In the genomic region with DNA sequence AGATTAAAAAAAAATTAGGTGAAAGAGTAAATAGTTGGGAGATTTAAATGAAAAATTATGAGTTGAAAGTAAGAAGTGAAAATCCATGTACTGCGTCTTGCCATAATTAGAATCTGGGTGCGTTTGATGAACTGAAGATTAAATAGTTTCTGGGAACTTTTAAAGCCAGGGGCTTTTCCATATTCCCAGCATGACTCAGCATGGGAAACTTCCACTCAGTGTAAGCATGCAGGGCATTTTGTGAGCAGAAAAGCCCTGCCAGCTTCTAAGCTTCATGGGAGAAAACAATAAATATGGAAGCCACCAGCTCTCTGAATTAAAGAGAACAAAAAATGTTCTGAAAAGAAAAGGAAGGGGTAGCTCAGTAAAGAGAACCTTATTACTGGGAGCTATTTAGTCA, we compare ENCODE assay signal across 12 cellular contexts.
A peak's percentile ranks its signal among the peaks of the same experiment; 100 is the strongest.
DNase-seq lines count a peak whose midpoint lies in the region; ATAC-seq and TF ChIP-seq lines count a peak whose summit lies in the region.
"Had no signal": no experiment of that assay in that cellular context is flagged by ENCODE, and none has a peak within 500 bp of the region (broad histone marks: within the 10 kb centered on the region; RNA-seq: fewer than 3 reads in every experiment).

No MANE protein-coding gene starts in this region.

- ATAC-seq in WTC11: no peak
- no peak for ATAC-seq in GM19463 (IDR thresholded peaks at IDR 0.05; ENCODE audit: unreplicated experiment)
- no peak for ATAC-seq in activated CD8-positive, alpha-beta T cell treated with anti-CD3 and anti-CD28 coated beads, Interleukin-2, amount 10 ng/mL, durations not matched to agents 7 days and 5 days
- ATAC-seq: activated CD4-positive, alpha-beta T cell treated with anti-CD3 and anti-CD28 coated beads for 36 hours; right lobe of liver had no signal

- H3K9me3 Mint-ChIP-seq in WTC11: peaks cover 21% of the 10 kb centered on the region
- no peaks in the 10 kb centered on the region for H3K9me3 Mint-ChIP-seq in activated CD8-positive, alpha-beta T cell treated with anti-CD3 and anti-CD28 coated beads, Interleukin-2, amount 10 ng/mL, durations not matched to agents 7 days and 5 days (ENCODE audit: insufficient read depth)
- H3K9me3 Mint-ChIP-seq: stimulated activated naive CD8-positive, alpha-beta T cell treated with anti-CD3 and anti-CD28 coated beads, Interleukin-15, Interleukin-2, amounts not matched to agents 100 ng/mL and 50 ng/mL, for 24 hours had no signal

- TF ChIP-seq CTCF in WTC11 (IDR thresholded peaks at IDR 0.05): no peak

- CTCF ChIA-PET in WTC11 (lab: Charles Lee): no interaction called here
- CTCF ChIA-PET in activated CD8-positive, alpha-beta T cell treated with anti-CD3 and anti-CD28 coated beads, Interleukin-2, amount 10 ng/mL, durations not matched to agents 7 days and 5 days (lab: Charles Lee): no interaction called here

- DNase-seq in Daoy (ENCODE audit: low read depth): peak; percentile 56
- no peak for DNase-seq in WTC11 (ENCODE audit: low spot score)
- DNase-seq in glomerular endothelial cell (ENCODE audit: extremely low read depth, low read depth, low spot score): peak; percentile 48
- peak; percentile 22 for DNase-seq in pulmonary artery endothelial cell (ENCODE audit: low read depth, low spot score)
- no peak for DNase-seq in mucosa of gallbladder (ENCODE audit: low spot score)
- DNase-seq in NCI-H524 (lab: John Stamatoyannopoulos, UW): no peak
- no peak for DNase-seq in activated CD8-positive, alpha-beta T cell treated with anti-CD3 and anti-CD28 coated beads, Interleukin-2, amount 10 ng/mL, durations not matched to agents 7 days and 5 days
- DNase-seq: activated CD4-positive, alpha-beta T cell treated with anti-CD3 and anti-CD28 coated beads for 36 hours; KBM-7; right lobe of liver had no signal

- H3K36me3 Mint-ChIP-seq in WTC11: peaks cover 13% of the 10 kb centered on the region
- H3K36me3 Mint-ChIP-seq in activated CD8-positive, alpha-beta T cell treated with anti-CD3 and anti-CD28 coated beads, Interleukin-2, amount 10 ng/mL, durations not matched to agents 7 days and 5 days (ENCODE audit: low read depth): no peaks in the 10 kb centered on the region

- H3K4me1 Mint-ChIP-seq in WTC11: peaks cover 14% of the 10 kb centered on the region
- H3K4me1 Mint-ChIP-seq in activated CD8-positive, alpha-beta T cell treated with anti-CD3 and anti-CD28 coated beads, Interleukin-2, amount 10 ng/mL, durations not matched to agents 7 days and 5 days (ENCODE audit: low read depth): no peaks in the 10 kb centered on the region
- H3K4me1 Mint-ChIP-seq: activated CD4-positive, alpha-beta T cell treated with anti-CD3 and anti-CD28 coated beads for 36 hours had no signal

- peak overlapping the region; percentile 43 for H3K27ac Mint-ChIP-seq in WTC11
- H3K27ac Mint-ChIP-seq in activated CD8-positive, alpha-beta T cell treated with anti-CD3 and anti-CD28 coated beads, Interleukin-2, amount 10 ng/mL, durations not matched to agents 7 days and 5 days: no peak overlapping the region
- H3K27ac Mint-ChIP-seq: activated CD4-positive, alpha-beta T cell treated with anti-CD3 and anti-CD28 coated beads for 36 hours; stimulated activated naive CD8-positive, alpha-beta T cell treated with anti-CD3 and anti-CD28 coated beads, Interleukin-15, Interleukin-2, amounts not matched to agents 100 ng/mL and 50 ng/mL, for 24 hours had no signal

- H3K27me3 Mint-ChIP-seq in WTC11 (ENCODE audit: low read depth): no peaks in the 10 kb centered on the region
- peaks cover 2% of the 10 kb centered on the region for H3K27me3 Mint-ChIP-seq in activated CD8-positive, alpha-beta T cell treated with anti-CD3 and anti-CD28 coated beads, Interleukin-2, amount 10 ng/mL, durations not matched to agents 7 days and 5 days (ENCODE audit: low read depth)

- no peak overlapping the region for H3K4me3 Mint-ChIP-seq in WTC11
- no peak overlapping the region for H3K4me3 Mint-ChIP-seq in activated CD8-positive, alpha-beta T cell treated with anti-CD3 and anti-CD28 coated beads, Interleukin-2, amount 10 ng/mL, durations not matched to agents 7 days and 5 days
- H3K4me3 Mint-ChIP-seq: activated CD4-positive, alpha-beta T cell treated with anti-CD3 and anti-CD28 coated beads for 36 hours; stimulated activated naive CD8-positive, alpha-beta T cell treated with anti-CD3 and anti-CD28 coated beads, Interleukin-15, Interleukin-2, amounts not matched to agents 100 ng/mL and 50 ng/mL, for 24 hours had no signal

- POLR2A ChIA-PET in WTC11 (lab: Charles Lee): no interaction called here
- POLR2A ChIA-PET in activated CD8-positive, alpha-beta T cell treated with anti-CD3 and anti-CD28 coated beads, Interleukin-2, amount 10 ng/mL, durations not matched to agents 7 days and 5 days (lab: Charles Lee): no interaction called here

TF ChIP-seq in WTC11, 78 proteins besides CTCF, POLR2A, EP300 and RAD21:
- TF ChIP-seq, protein P1, sequence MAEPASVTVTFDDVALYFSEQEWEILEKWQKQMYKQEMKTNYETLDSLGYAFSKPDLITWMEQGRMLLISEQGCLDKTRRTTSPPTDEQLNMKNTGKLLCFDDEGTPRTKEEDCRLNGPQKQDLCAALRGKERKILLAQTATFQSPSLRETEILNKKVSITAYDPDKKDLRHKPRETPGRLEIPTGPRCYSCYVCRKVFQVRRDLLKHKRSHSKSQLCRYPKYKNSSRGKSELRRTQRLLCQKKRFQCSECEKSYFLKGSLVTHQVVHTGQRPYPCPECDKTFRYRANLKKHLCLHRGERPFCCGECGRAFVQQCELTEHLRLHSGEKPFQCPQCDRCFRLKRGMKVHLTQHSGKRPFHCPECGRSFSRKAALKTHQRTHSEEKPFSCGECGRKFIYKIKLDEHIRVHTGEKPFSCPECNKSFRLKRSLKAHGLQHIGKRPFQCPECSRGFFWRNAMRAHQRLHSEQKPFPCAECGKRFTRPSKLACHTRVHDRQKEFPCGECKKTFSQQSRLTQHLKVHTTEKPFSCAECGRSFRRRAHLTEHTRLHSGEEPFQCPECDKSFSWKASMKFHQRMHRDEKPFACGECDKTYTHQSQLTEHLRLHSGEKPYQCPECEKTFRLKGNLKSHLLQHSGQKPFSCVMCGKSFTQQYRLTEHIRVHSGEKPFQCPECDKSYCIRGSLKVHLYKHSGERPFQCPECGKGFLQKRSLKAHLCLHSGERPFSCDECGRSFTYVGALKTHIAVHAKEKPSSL (CRISPR knock-in tag; conservative IDR thresholded peaks at IDR 0.05): no peak
- TF ChIP-seq ZNF138 (CRISPR knock-in tag; conservative IDR thresholded peaks at IDR 0.05) (no peak), FOXK1 (CRISPR knock-in tag; IDR thresholded peaks at IDR 0.05) (no peak), ETV6 (CRISPR knock-in tag; IDR thresholded peaks at IDR 0.05) (no peak), FOXP1 (CRISPR knock-in tag; IDR thresholded peaks at IDR 0.05; ENCODE audit: borderline replicate concordance) (no peak), ZNF232 (CRISPR knock-in tag; IDR thresholded peaks at IDR 0.05) (no peak), CBFB (CRISPR knock-in tag; IDR thresholded peaks at IDR 0.05; ENCODE audit: low read depth) (no peak)
- TF ChIP-seq, protein P2, sequence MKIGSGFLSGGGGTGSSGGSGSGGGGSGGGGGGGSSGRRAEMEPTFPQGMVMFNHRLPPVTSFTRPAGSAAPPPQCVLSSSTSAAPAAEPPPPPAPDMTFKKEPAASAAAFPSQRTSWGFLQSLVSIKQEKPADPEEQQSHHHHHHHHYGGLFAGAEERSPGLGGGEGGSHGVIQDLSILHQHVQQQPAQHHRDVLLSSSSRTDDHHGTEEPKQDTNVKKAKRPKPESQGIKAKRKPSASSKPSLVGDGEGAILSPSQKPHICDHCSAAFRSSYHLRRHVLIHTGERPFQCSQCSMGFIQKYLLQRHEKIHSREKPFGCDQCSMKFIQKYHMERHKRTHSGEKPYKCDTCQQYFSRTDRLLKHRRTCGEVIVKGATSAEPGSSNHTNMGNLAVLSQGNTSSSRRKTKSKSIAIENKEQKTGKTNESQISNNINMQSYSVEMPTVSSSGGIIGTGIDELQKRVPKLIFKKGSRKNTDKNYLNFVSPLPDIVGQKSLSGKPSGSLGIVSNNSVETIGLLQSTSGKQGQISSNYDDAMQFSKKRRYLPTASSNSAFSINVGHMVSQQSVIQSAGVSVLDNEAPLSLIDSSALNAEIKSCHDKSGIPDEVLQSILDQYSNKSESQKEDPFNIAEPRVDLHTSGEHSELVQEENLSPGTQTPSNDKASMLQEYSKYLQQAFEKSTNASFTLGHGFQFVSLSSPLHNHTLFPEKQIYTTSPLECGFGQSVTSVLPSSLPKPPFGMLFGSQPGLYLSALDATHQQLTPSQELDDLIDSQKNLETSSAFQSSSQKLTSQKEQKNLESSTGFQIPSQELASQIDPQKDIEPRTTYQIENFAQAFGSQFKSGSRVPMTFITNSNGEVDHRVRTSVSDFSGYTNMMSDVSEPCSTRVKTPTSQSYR (CRISPR knock-in tag; IDR thresholded peaks at IDR 0.05): no peak
TF ChIP-seq in WTC11: peak in this region for 0.

Comparison
In these comparisons a context has a peak if more than half of its experiments do, and no peak if none do; other contexts are left out.
1. DNase-seq: peak in Daoy (single experiment), glomerular endothelial cell (single experiment) and pulmonary artery endothelial cell (single experiment); none in WTC11 (single experiment), mucosa of gallbladder (single experiment), NCI-H524 (0 of 2) and activated CD8-positive, alpha-beta T cell treated with anti-CD3 and anti-CD28 coated beads, Interleukin-2, amount 10 ng/mL, durations not matched to agents 7 days and 5 days (single experiment).